In the genomic region with DNA sequence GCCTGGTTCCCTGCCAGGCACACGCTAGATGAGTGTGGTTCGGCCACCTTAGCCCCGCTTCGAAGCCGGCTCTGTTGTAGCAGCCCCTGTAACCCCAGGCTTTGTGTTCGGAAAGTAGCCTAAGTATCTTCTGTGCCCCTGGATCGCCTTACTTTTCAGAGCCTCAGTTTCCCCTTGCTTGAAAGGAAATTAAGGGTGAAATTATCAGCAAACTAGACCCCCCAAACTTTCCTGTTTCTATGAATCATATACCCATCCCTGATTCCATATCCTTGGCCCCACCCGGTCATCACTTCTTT, we compare ENCODE assay signal across 1 cellular context.
TF ChIP-seq lines count a peak whose summit lies in the region.

No MANE protein-coding gene starts in this region.

TF ChIP-seq in HCT116, 20 proteins besides CTCF, POLR2A, EP300 and RAD21 (continued from another document):
- TF ChIP-seq, protein P1, sequence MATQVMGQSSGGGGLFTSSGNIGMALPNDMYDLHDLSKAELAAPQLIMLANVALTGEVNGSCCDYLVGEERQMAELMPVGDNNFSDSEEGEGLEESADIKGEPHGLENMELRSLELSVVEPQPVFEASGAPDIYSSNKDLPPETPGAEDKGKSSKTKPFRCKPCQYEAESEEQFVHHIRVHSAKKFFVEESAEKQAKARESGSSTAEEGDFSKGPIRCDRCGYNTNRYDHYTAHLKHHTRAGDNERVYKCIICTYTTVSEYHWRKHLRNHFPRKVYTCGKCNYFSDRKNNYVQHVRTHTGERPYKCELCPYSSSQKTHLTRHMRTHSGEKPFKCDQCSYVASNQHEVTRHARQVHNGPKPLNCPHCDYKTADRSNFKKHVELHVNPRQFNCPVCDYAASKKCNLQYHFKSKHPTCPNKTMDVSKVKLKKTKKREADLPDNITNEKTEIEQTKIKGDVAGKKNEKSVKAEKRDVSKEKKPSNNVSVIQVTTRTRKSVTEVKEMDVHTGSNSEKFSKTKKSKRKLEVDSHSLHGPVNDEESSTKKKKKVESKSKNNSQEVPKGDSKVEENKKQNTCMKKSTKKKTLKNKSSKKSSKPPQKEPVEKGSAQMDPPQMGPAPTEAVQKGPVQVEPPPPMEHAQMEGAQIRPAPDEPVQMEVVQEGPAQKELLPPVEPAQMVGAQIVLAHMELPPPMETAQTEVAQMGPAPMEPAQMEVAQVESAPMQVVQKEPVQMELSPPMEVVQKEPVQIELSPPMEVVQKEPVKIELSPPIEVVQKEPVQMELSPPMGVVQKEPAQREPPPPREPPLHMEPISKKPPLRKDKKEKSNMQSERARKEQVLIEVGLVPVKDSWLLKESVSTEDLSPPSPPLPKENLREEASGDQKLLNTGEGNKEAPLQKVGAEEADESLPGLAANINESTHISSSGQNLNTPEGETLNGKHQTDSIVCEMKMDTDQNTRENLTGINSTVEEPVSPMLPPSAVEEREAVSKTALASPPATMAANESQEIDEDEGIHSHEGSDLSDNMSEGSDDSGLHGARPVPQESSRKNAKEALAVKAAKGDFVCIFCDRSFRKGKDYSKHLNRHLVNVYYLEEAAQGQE (IDR thresholded peaks at IDR 0.05; ENCODE audit: low read depth) = no peak
